20 cellular contexts compared by ENCODE assay signal in the genomic region with DNA sequence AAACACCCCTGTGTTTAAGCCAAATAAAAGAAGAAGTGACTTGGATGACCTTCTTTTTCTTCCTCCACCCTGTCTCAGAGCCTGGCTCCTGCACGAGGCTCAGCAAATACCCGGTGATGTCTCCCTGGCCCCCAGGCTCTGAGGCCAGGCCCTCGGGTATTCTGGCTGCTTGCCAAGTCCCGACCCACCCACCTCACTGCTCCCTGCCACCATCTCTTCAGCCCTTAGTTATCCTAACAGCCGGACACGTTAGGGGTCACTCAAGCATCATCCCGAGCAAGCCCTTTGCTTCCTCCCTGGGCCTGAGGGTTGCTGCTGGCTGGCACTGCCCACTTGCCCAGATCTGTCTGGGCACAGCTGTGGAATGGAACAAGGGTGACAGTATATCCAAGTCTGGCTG. TPM values are rescaled to one million over a fixed set of nuclear protein-coding genes. Genes with fewer than 3 reads are reported as not detected.
"Had no signal": no experiment of that assay in that cellular context is flagged by ENCODE, and none has a peak within 500 bp of the region (broad histone marks: within the 10 kb centered on the region; RNA-seq: fewer than 3 reads in every experiment).

No MANE protein-coding gene starts in this region.

- H3K36me3 ChIP-seq: cardiac muscle cell, left lung, tibial nerve had no signal

- ATAC-seq: activated naive CD8-positive, alpha-beta T cell treated with anti-CD3 and anti-CD28 coated beads, Interleukin-2, amount 50 U/mL, for 24 hours; gastroesophageal sphincter; left lung; mucosa of descending colon; naive thymus-derived CD4-positive, alpha-beta T cell; T-helper 17 cell had no signal

- H2AFZ ChIP-seq: hepatocyte had no signal

- H3K79me2 ChIP-seq: hepatocyte had no signal

- H3K27me3 ChIP-seq: cardiac muscle cell, dorsolateral prefrontal cortex, gastroesophageal sphincter, hepatocyte, left lung, tibial nerve had no signal

- H3K4me3 ChIP-seq: cardiac muscle cell, dorsolateral prefrontal cortex, gastroesophageal sphincter, hepatocyte, left lung, mucosa of descending colon, tibial nerve had no signal

- H3K4me2 ChIP-seq: hepatocyte had no signal

- H3K9me3 ChIP-seq: gastroesophageal sphincter, left lung, mucosa of descending colon, tibial nerve had no signal

- FAIRE-seq: astrocyte, small intestine had no signal

- DNase-seq: activated CD4-positive, alpha-beta T cell treated with anti-CD3 and anti-CD28 coated beads, Interleukin-2, amount 50 U/mL, for 48 hours; activated naive CD4-positive, alpha-beta T cell treated with anti-CD3 and anti-CD28 coated beads for 36 hours; activated naive CD8-positive, alpha-beta T cell treated with anti-CD3 and anti-CD28 coated beads, Interleukin-2, amount 50 U/mL, for 24 hours; dorsolateral prefrontal cortex; endodermal cell; islet precursor cell; left lung; mucosa of descending colon; naive thymus-derived CD4-positive, alpha-beta T cell; small intestine; stimulated activated CD4-positive, alpha-beta T cell treated with anti-CD3 and anti-CD28 coated beads, Interleukin-4, amount 100 ng/mL, for 24 hours; stimulated activated naive CD4-positive, alpha-beta T cell; T-helper 17 cell; WERI-Rb-1 had no signal

- H3K27ac ChIP-seq: cardiac muscle cell, hepatocyte, left lung, WERI-Rb-1 had no signal

RNA-seq across cellular contexts. Expression of a gene that starts 39.6 kb away (rescaled TPM):
- total RNA-seq: T-helper 17 cell had no signal

RNA-seq across cellular contexts. Expression of a gene that starts 39.9 kb away (rescaled TPM):
- total RNA-seq: astrocyte, cardiac muscle cell, endodermal cell, epithelial cell of proximal tubule, hepatocyte, T-helper 17 cell, tibial nerve had no signal
- polyA plus RNA-seq: hepatocyte, small intestine had no signal
